8 cellular contexts compared by ENCODE assay signal in genomic region chr19:39400997-39401548, GRCh38. TPM values are rescaled to one million over a fixed set of nuclear protein-coding genes. Genes with fewer than 3 reads are reported as not detected.
DNase-seq lines count a peak whose midpoint lies in the region; ATAC-seq, FAIRE-seq and TF ChIP-seq lines count a peak whose summit lies in the region.

No MANE protein-coding gene starts in this region.

- 53% methylated on average over 6 of the region's 6 CpGs for WGBS in A549 (ENCODE audit: missing lambda C conversion rate)

- H3K9me2 ChIP-seq in HCT116 (ENCODE audit: insufficient read depth): no peaks in the 10 kb centered on the region

- POLR2A ChIA-PET in A549 (lab: Yijun Ruan, JAX): interaction anchor here (0.6 to 9.4 kb wide), 9 partner anchors 8 to 59 kb away, joined by 3 to 140 read pairs (median 7); partner anchors contain the start of genes MED29, PAF1, PLEKHG2 and RPS16
- POLR2A ChIA-PET in HCT116 (lab: Charles Lee): interaction anchor here (1.0 to 3.8 kb wide), 6 partner anchors 8 to 35 kb away, joined by 3 to 26 read pairs (median 6); partner anchors contain the start of genes MED29, PAF1 and RPS16

- no peaks in the 10 kb centered on the region for H3K27me3 ChIP-seq in HCT116 (ENCODE audit: insufficient read depth, low read length)
- no peaks in the 10 kb centered on the region for H3K27me3 ChIP-seq in ascending aorta
- H3K27me3 ChIP-seq in muscle layer of colon (ENCODE audit: control insufficient read depth in 1 of 2, insufficient read depth in 2 of 2, low read length in 2 of 2): no peaks in the 10 kb centered on the region

- H3K9me3 ChIP-seq in A549: no peaks in the 10 kb centered on the region
- H3K9me3 ChIP-seq in HCT116 (ENCODE audit: control insufficient read depth in 1 of 2, insufficient read depth in 1 of 2, low read depth in 1 of 2, low read length in 2 of 2): no peaks in the 10 kb centered on the region
- no peaks in the 10 kb centered on the region for H3K9me3 ChIP-seq in ascending aorta
- H3K9me3 ChIP-seq in muscle layer of colon (ENCODE audit: low read length): no peaks in the 10 kb centered on the region

- H3K36me3 ChIP-seq in HCT116 (ENCODE audit: control insufficient read depth in 1 of 2, insufficient read depth in 2 of 2, low read length in 2 of 2): no peaks in the 10 kb centered on the region
- H3K36me3 ChIP-seq in ascending aorta: peaks cover under 1 to 5% of the 10 kb centered on the region in 2 donors
- H3K36me3 ChIP-seq in muscle layer of colon (ENCODE audit: insufficient read depth, low read length): no peaks in the 10 kb centered on the region

- H4K20me1 ChIP-seq in HCT116 (ENCODE audit: insufficient read depth): no peaks in the 10 kb centered on the region

- RAD21 ChIA-PET in HCT116 (lab: Charles Lee; ENCODE audit: low non-redundant PET in 1 of 2, low total read pairs in 2 of 2, uncharacterized antibody in 2 of 2, unreplicated experiment in 2 of 2): no interaction called here

- H3K9ac ChIP-seq in HCT116 (ENCODE audit: low read length) (peak overlapping the region; percentile 97), muscle layer of colon (ENCODE audit: low read length) (no peak overlapping the region)

- no peak overlapping the region for H2AFZ ChIP-seq in HCT116 (ENCODE audit: low read depth, low read length, poor library complexity, severe bottlenecking)

- FAIRE-seq in A549 (lab: Jason Lieb, UNC): no peak

- DNase-seq in A549 (ENCODE audit: low read depth in 1 of 2, low spot score in 1 of 2): peak; percentile 44 to 90
- no peak for DNase-seq in HCT116 (ENCODE audit: low read depth, low spot score)
- DNase-seq in ascending aorta (ENCODE audit: low spot score in 2 of 2): no peak
- no peak for DNase-seq in AG20443 (ENCODE audit: low spot score)
- DNase-seq in NCI-H2081 treated with DMSO at 0.1 percent for 48 hours (lab: John Stamatoyannopoulos, UW): no peak
- DNase-seq in activated CD4-positive, CD25-positive, alpha-beta regulatory T cell treated with anti-CD3 and anti-CD28 coated beads, Interleukin-2, amount 50 U/mL, for 72 hours: no peak

- no TSS peak for BruUV-seq in HCT116 (replicated peaks; lab: Mats Ljungman, UMichigan)

- TF ChIP-seq POLR2A in A549 (IDR thresholded peaks at IDR 0.05; ENCODE audit: low read length) (no peak; the same call in 1 of the 2 replicates), HCT116 (IDR thresholded peaks at IDR 0.05; ENCODE audit: borderline replicate concordance, extremely low read depth, insufficient read depth, insufficient read length) (no peak)

- H3K4me3 ChIP-seq in A549 (no peak overlapping the region), HCT116 (replicated peaks in 1 of 2; ENCODE audit: low read depth in 1 of 2, low read length in 2 of 2) (no peak overlapping the region; a peak in 1 of 4 replicates), ascending aorta (no peak overlapping the region), muscle layer of colon (ENCODE audit: low read depth in 1 of 2, low read length in 2 of 2) (no peak overlapping the region)

- TF ChIP-seq RAD21 in A549 (conservative IDR thresholded peaks at IDR 0.05 in 1 of 2, IDR thresholded peaks at IDR 0.05 in 1 of 2): no peak
- TF ChIP-seq RAD21 in HCT116 (IDR thresholded peaks at IDR 0.05; ENCODE audit: low read depth): no peak

- peak overlapping the region; percentile 95 for H3K4me2 ChIP-seq in A549
- H3K4me2 ChIP-seq in HCT116 (ENCODE audit: low read length): peak overlapping the region; percentile 92

- H3K4me1 ChIP-seq in A549 (peaks cover 86% of the 10 kb centered on the region), HCT116 (ENCODE audit: control insufficient read depth in 1 of 2, insufficient read depth in 2 of 2, low read length in 2 of 2) (peaks cover 55 to 92% of the 10 kb centered on the region in 2 experiments), ascending aorta (peaks cover 8 to 34% of the 10 kb centered on the region in 2 donors), muscle layer of colon (ENCODE audit: insufficient read depth, low read length) (peaks cover 47% of the 10 kb centered on the region)

- CTCF ChIA-PET in A549 (lab: Yijun Ruan, JAX): interaction anchor here (0.7 to 21.4 kb wide), 15 partner anchors 7 to 767 kb away, joined by 3 to 484 read pairs (median 5); partner anchors contain the start of genes EID2, EID2B, MED29 and MRPS12
- CTCF ChIA-PET in HCT116 (lab: Charles Lee): no interaction called here

- peaks cover 10% of the 10 kb centered on the region; the same call in 1 of the 2 replicates for H3K79me2 ChIP-seq in HCT116 (ENCODE audit: insufficient read depth, low read length)

- intact Hi-C loops in HCT116 (cut with micrococcal nuclease): no loop called here
- intact Hi-C loops in ascending aorta (cut with DNase I): loop anchor here (10.0 kb wide), 2 partner anchors 746 to 1314 kb away; partner anchors contain the start of genes COQ8B and ITPKC

- ATAC-seq in A549: peak in 1 of 2 experiments; percentile 1; a peak in 3 of 6 replicates
- ATAC-seq in HCT116: no peak
- no peak for ATAC-seq in HG02973 (IDR thresholded peaks at IDR 0.05; ENCODE audit: unreplicated experiment)

- TF ChIP-seq EP300 in A549 (IDR thresholded peaks at IDR 0.05): no peak; a peak in 1 of 5 replicates

- TF ChIP-seq CTCF in A549 (IDR thresholded peaks at IDR 0.05) (no peak), HCT116 (IDR thresholded peaks at IDR 0.05 in 2 of 3, conservative IDR thresholded peaks at IDR 0.05 in 1 of 3; ENCODE audit: borderline replicate concordance in 1 of 3, insufficient read depth in 1 of 3, low read depth in 2 of 3, low read length in 2 of 3) (no peak), ascending aorta (IDR thresholded peaks at IDR 0.05) (no peak)

- H3K27ac ChIP-seq in A549 (peak overlapping the region; percentile 94 to 99), HCT116 (ENCODE audit: low read depth, low read length) (peak overlapping the region; percentile 99), ascending aorta (peak overlapping the region; percentile 100), muscle layer of colon (ENCODE audit: low read depth, low read length) (peak overlapping the region; percentile 99)

TF ChIP-seq in A549, 52 proteins besides CTCF, POLR2A, EP300 and RAD21 (continues in another document):
- TF ChIP-seq RARB (CRISPR knock-in tag; IDR thresholded peaks at IDR 0.05) (0 out of 2 replicates have a peak, but pooled peaks have one; percentile 1), JUNB (IDR thresholded peaks at IDR 0.05) (no peak; the same call in 1 of the 2 replicates), KDM5A (IDR thresholded peaks at IDR 0.05) (no peak), MAZ (IDR thresholded peaks at IDR 0.05; ENCODE audit: borderline replicate concordance, low read depth, low read length) (no peak)

TF ChIP-seq in HCT116, 20 proteins besides CTCF, POLR2A, EP300 and RAD21:
- TF ChIP-seq EZH2phosphoT487 (IDR thresholded peaks at IDR 0.05; ENCODE audit: borderline replicate concordance): no peak
- no peak for TF ChIP-seq CEBPB (IDR thresholded peaks at IDR 0.05; ENCODE audit: low read depth)
- TF ChIP-seq TCF7L2 (IDR thresholded peaks at IDR 0.05; ENCODE audit: borderline replicate concordance, extremely low read depth, insufficient read depth, insufficient read length): no peak
- TF ChIP-seq SP1 (IDR thresholded peaks at IDR 0.05; ENCODE audit: low read depth): no peak
- TF ChIP-seq CBX3 (IDR thresholded peaks at IDR 0.05; ENCODE audit: low read depth): no peak

RNA-seq across cellular contexts. Expression of gene ZFP36, which starts 5.6 kb away (rescaled TPM):
- polyA plus RNA-seq in A549 (2011; rRNA removed): 29.1 and 35.6 TPM in 2 replicates
- polyA plus RNA-seq in A549 (2012; cell fraction: cytosol; rRNA removed): 37.1 and 59.9 TPM in 2 replicates
- 113 and 124 TPM in 2 replicates for polyA plus RNA-seq in A549 (2012; cell fraction: nucleus; rRNA removed)
- polyA plus RNA-seq in A549 (2017; fragmentation: RNase III; extraction: RNeasy Plus Mini Kit Qiagen cat#74134 plus additional on column Dnase treatment): 16.5 to 22.1 TPM (median 18.3 TPM) in 3 replicates
- polyA minus RNA-seq in A549 (2011; rRNA and poly(A)+ RNA removed): 13.2 and 18.9 TPM in 2 replicates
- 131 TPM for total RNA-seq in HCT116 (2021; ENCODE audit: unreplicated experiment)
- polyA plus RNA-seq in HCT116 (2012): 236 and 274 TPM in 2 replicates
- total RNA-seq in ascending aorta: 1,166 TPM

RNA-seq across cellular contexts. Expression of gene MED29, which starts 9.9 kb away (rescaled TPM):
- 55.7 and 57.5 TPM in 2 replicates for polyA plus RNA-seq in A549 (2011; rRNA removed)
- polyA plus RNA-seq in A549 (2012; cell fraction: cytosol; rRNA removed): 62.4 and 81.8 TPM in 2 replicates
- polyA plus RNA-seq in A549 (2012; cell fraction: nucleus; rRNA removed): 48.3 and 60.2 TPM in 2 replicates
- 47.7 to 50.7 TPM (median 48.7 TPM) in 3 replicates for polyA plus RNA-seq in A549 (2017; fragmentation: RNase III; extraction: RNeasy Plus Mini Kit Qiagen cat#74134 plus additional on column Dnase treatment)
- 48.8 and 57.0 TPM in 2 replicates for polyA minus RNA-seq in A549 (2011; rRNA and poly(A)+ RNA removed)
- total RNA-seq in HCT116 (2021; ENCODE audit: unreplicated experiment): 32.0 TPM
- 21.9 and 22.6 TPM in 2 replicates for polyA plus RNA-seq in HCT116 (2012)
- total RNA-seq in ascending aorta: 60.8 TPM

RNA-seq across cellular contexts. Expression of gene PAF1, which starts 10.2 kb away (rescaled TPM):
- polyA plus RNA-seq in A549 (2011; rRNA removed) (73.0 and 103 TPM in 2 replicates), A549 (2017; fragmentation: RNase III; extraction: RNeasy Plus Mini Kit Qiagen cat#74134 plus additional on column Dnase treatment) (89.4 to 110 TPM (median 108 TPM) in 3 replicates)
- polyA plus RNA-seq in A549 (2012; cell fraction: cytosol; rRNA removed): 72.7 and 76.5 TPM in 2 replicates
- 133 and 138 TPM in 2 replicates for polyA plus RNA-seq in A549 (2012; cell fraction: nucleus; rRNA removed)
- 77.6 and 78.1 TPM in 2 replicates for polyA minus RNA-seq in A549 (2011; rRNA and poly(A)+ RNA removed)
- total RNA-seq in HCT116 (2021; ENCODE audit: unreplicated experiment) (53.5 TPM), ascending aorta (12.7 TPM)
- polyA plus RNA-seq in HCT116 (2012): 77.0 and 91.6 TPM in 2 replicates

RNA-seq across cellular contexts. Expression of gene PLEKHG2, which starts 11.4 kb away (rescaled TPM):
- polyA plus RNA-seq in A549 (2011; rRNA removed) (21.6 and 35.1 TPM in 2 replicates), A549 (2017; fragmentation: RNase III; extraction: RNeasy Plus Mini Kit Qiagen cat#74134 plus additional on column Dnase treatment) (32.2 to 41.7 TPM (median 39.1 TPM) in 3 replicates)
- 17.7 and 23.5 TPM in 2 replicates for polyA plus RNA-seq in A549 (2012; cell fraction: cytosol; rRNA removed)
- 94.8 and 104 TPM in 2 replicates for polyA plus RNA-seq in A549 (2012; cell fraction: nucleus; rRNA removed)
- 43.4 and 45.6 TPM in 2 replicates for polyA minus RNA-seq in A549 (2011; rRNA and poly(A)+ RNA removed)
- total RNA-seq in HCT116 (2021; ENCODE audit: unreplicated experiment) (29.0 TPM), ascending aorta (52.9 TPM)
- 10.6 and 14.6 TPM in 2 replicates for polyA plus RNA-seq in HCT116 (2012)

RNA-seq across cellular contexts. Expression of gene RPS16, which starts 34.7 kb away (rescaled TPM):
- polyA plus RNA-seq in A549 (2011; rRNA removed) (4,855 and 5,722 TPM in 2 replicates), A549 (2017; fragmentation: RNase III; extraction: RNeasy Plus Mini Kit Qiagen cat#74134 plus additional on column Dnase treatment) (4,280 to 4,348 TPM (median 4,297 TPM) in 3 replicates)
- polyA plus RNA-seq in A549 (2012; cell fraction: cytosol; rRNA removed): 15,003 and 17,959 TPM in 2 replicates
- polyA plus RNA-seq in A549 (2012; cell fraction: nucleus; rRNA removed): 8,488 and 9,467 TPM in 2 replicates
- 5,249 and 5,947 TPM in 2 replicates for polyA minus RNA-seq in A549 (2011; rRNA and poly(A)+ RNA removed)
- total RNA-seq in HCT116 (2021; ENCODE audit: unreplicated experiment) (3,365 TPM), ascending aorta (1,453 TPM)
- 6,021 and 7,325 TPM in 2 replicates for polyA plus RNA-seq in HCT116 (2012)

Comparison
In these comparisons a context has a peak if more than half of its experiments do, and no peak if none do; other contexts are left out.
1. DNase-seq: peak in A549 (2 of 2); none in HCT116 (single experiment), ascending aorta (0 of 2), AG20443 (single experiment), NCI-H2081 treated with DMSO at 0.1 percent for 48 hours (single experiment) and activated CD4-positive, CD25-positive, alpha-beta regulatory T cell treated with anti-CD3 and anti-CD28 coated beads, Interleukin-2, amount 50 U/mL, for 72 hours (single experiment).
2. Peak in every context shown above with its lines, with median percentiles within 50 percentile points of each other: H3K27ac ChIP-seq.